ENCODE assay signal across 10 cellular contexts in genomic region chr3:151925876-151926275, GRCh38. TPM values are rescaled to one million over a fixed set of nuclear protein-coding genes. Genes with fewer than 3 reads are reported as not detected.
DNase-seq lines count a peak whose midpoint lies in the region; ATAC-seq, FAIRE-seq and TF ChIP-seq lines count a peak whose summit lies in the region.
"Had no signal": no experiment of that assay in that cellular context is flagged by ENCODE, and none has a peak within 500 bp of the region (broad histone marks: within the 10 kb centered on the region; RNA-seq: fewer than 3 reads in every experiment).

No MANE protein-coding gene starts in this region.

- POLR2A ChIA-PET in CD4-positive, alpha-beta T cell (lab: Charles Lee), result no interaction called here

- H3K27ac ChIP-seq in epithelial cell of prostate, result peak overlapping the region; percentile 29
- no peak overlapping the region for H3K27ac ChIP-seq in CD4-positive, alpha-beta T cell (ENCODE audit: low read depth, low read length)
- H3K27ac ChIP-seq: psoas muscle had no signal

- DNase-seq in Calu3 (peak; percentile 8), RCC 7860 (ENCODE audit: low spot score) (peak; percentile 35), epithelial cell of prostate (ENCODE audit: low read depth, low spot score) (peak; percentile 46), renal cortical epithelial cell (ENCODE audit: low read depth) (peak; percentile 90), frontal cortex (ENCODE audit: low spot score in 2 of 2) (no peak)
- DNase-seq in CD4-positive, alpha-beta T cell, result no peak
- no peak for DNase-seq in activated CD4-positive, CD25-positive, alpha-beta regulatory T cell (lab: John Stamatoyannopoulos, UW)
- DNase-seq: psoas muscle had no signal

- no peak for TF ChIP-seq CTCF in Calu3 (IDR thresholded peaks at IDR 0.05; ENCODE audit: unreplicated experiment)
- no peak for TF ChIP-seq CTCF in CD4-positive, alpha-beta T cell (IDR thresholded peaks at IDR 0.05)

- CTCF ChIA-PET in Calu3 (lab: Charles Lee), result interaction anchor here (1.3 kb wide), 1 partner anchor 491 kb away, joined by 4 read pairs; no protein-coding TSS in a partner anchor
- CTCF ChIA-PET in CD4-positive, alpha-beta T cell (lab: Charles Lee), result no interaction called here

- no peaks in the 10 kb centered on the region for H3K27me3 Mint-ChIP-seq in Calu3 (ENCODE audit: unreplicated experiment)
- H3K27me3 Mint-ChIP-seq in CD4-positive, alpha-beta T cell, result no peaks in the 10 kb centered on the region

- no peak overlapping the region for H3K27ac Mint-ChIP-seq in Calu3 (ENCODE audit: unreplicated experiment)
- no peak overlapping the region for H3K27ac Mint-ChIP-seq in CD4-positive, alpha-beta T cell

- no peaks in the 10 kb centered on the region for H3K36me3 Mint-ChIP-seq in Calu3 (ENCODE audit: insufficient read depth, unreplicated experiment)
- H3K36me3 Mint-ChIP-seq in CD4-positive, alpha-beta T cell (ENCODE audit: low read depth), result no peaks in the 10 kb centered on the region

- BruUV-seq in Calu3 (replicated peaks; lab: Mats Ljungman, UMichigan), result no TSS peak

- H3K9me3 Mint-ChIP-seq in Calu3 (ENCODE audit: low read depth, unreplicated experiment), result no peaks in the 10 kb centered on the region
- no peaks in the 10 kb centered on the region for H3K9me3 Mint-ChIP-seq in CD4-positive, alpha-beta T cell

- ATAC-seq in CD4-positive, alpha-beta T cell (ENCODE audit: poor library complexity), result no peak
- ATAC-seq in HG02885 (IDR thresholded peaks at IDR 0.05; ENCODE audit: poor library complexity, unreplicated experiment), result no peak
- ATAC-seq: gastroesophageal sphincter, psoas muscle had no signal

- no peak overlapping the region for H3K4me3 Mint-ChIP-seq in Calu3 (ENCODE audit: low read depth, unreplicated experiment)
- H3K4me3 Mint-ChIP-seq in CD4-positive, alpha-beta T cell, result no peak overlapping the region

- no peaks in the 10 kb centered on the region for H3K9me3 ChIP-seq in CD4-positive, alpha-beta T cell (ENCODE audit: control insufficient read depth, low read length)
- H3K9me3 ChIP-seq: gastroesophageal sphincter, psoas muscle had no signal

- intact Hi-C loops in Calu3 (cut with micrococcal nuclease; ENCODE audit: unreplicated experiment), result no loop called here
- intact Hi-C loops in CD4-positive, alpha-beta T cell (cut with DNase I, micrococcal nuclease), result no loop called here

- FAIRE-seq in RCC 7860 (lab: Jason Lieb, UNC) (peak; percentile 76), frontal cortex (lab: Jason Lieb, UNC) (no peak)

- peaks cover 25% of the 10 kb centered on the region for H3K4me1 Mint-ChIP-seq in Calu3 (ENCODE audit: low read depth, unreplicated experiment)
- no peaks in the 10 kb centered on the region for H3K4me1 Mint-ChIP-seq in CD4-positive, alpha-beta T cell (ENCODE audit: low read depth)

- H3K27me3 ChIP-seq in CD4-positive, alpha-beta T cell (ENCODE audit: control insufficient read depth, insufficient read depth, low read length), result no peaks in the 10 kb centered on the region
- H3K27me3 ChIP-seq: gastroesophageal sphincter had no signal

RNA-seq across cellular contexts. Expression of gene SUCNR1, which starts 52.4 kb away (rescaled TPM):
- 0.07 TPM in 1 of 2 replicates, not detected in the other for total RNA-seq in Calu3 (2022)
- total RNA-seq in renal cortical epithelial cell, result 0.17 and 2.1 TPM in 2 replicates
- 0.41 TPM for total RNA-seq in frontal cortex
- not detected for total RNA-seq in CD4-positive, alpha-beta T cell

Comparison
In these comparisons a context has a peak if more than half of its experiments do, and no peak if none do; other contexts are left out.
1. DNase-seq: peak in Calu3 (single experiment), RCC 7860 (single experiment), epithelial cell of prostate (single experiment) and renal cortical epithelial cell (single experiment); none in frontal cortex (0 of 2), CD4-positive, alpha-beta T cell (0 of 10) and activated CD4-positive, CD25-positive, alpha-beta regulatory T cell (0 of 4).